Comparison of ENCODE assay signal across 11 cellular contexts in the genomic region with DNA sequence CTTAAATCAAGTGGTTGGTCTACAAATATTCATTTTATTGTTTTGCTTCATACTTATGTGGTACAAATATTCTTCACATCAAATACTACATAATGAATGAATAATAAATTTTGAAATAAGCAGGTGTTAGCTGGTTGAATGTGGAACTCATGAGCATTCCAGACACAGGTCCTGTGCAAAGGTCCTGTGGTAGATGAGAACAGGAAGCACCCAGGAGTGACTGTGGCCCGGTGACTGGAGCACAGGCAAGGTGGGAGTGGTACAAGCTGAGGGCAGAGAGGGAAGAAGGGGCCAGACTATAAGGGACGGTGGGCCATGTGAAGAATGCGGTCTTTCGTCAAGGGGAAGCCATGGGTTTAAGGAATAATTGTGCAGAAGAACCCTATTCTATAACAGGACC. TPM values are rescaled to one million over a fixed set of nuclear protein-coding genes. Genes with fewer than 3 reads are reported as not detected.
"Had no signal": no experiment of that assay in that cellular context is flagged by ENCODE, and none has a peak within 500 bp of the region (broad histone marks: within the 10 kb centered on the region; RNA-seq: fewer than 3 reads in every experiment).

No MANE protein-coding gene starts in this region.

- FAIRE-seq: H54, HTR-8/SVneo had no signal

- H2AFZ ChIP-seq: GM23248 had no signal

- H3K4me2 ChIP-seq: KMS-11 had no signal

- H3K27ac Mint-ChIP-seq: H9, HFFc6 had no signal

- H3K9me3 Mint-ChIP-seq: H9, HFFc6 had no signal

- H3K9ac ChIP-seq: GM23248, KMS-11 had no signal

- DNase-seq: GM23248, GOT3, H9, HCEC 1CT, HFFc6, IMR-90, KBM-7 had no signal

- H3K27ac ChIP-seq: GM23248, KMS-11 had no signal

- H3K4me3 ChIP-seq: GM23248 had no signal

- H3K4me3 Mint-ChIP-seq: H9, HFFc6 had no signal

RNA-seq across cellular contexts. Expression of a gene that starts 26.2 kb away (rescaled TPM):
- total RNA-seq: GM23248, HFFc6, HT-29, IMR-90 had no signal
- polyA plus RNA-seq: GM23248, IMR-90 had no signal
